ENCODE assay signal across 2 cellular contexts in genomic region chr15:74729372-74729771, GRCh38. TPM values are rescaled to one million over a fixed set of nuclear protein-coding genes. Genes with fewer than 3 reads are reported as not detected.
"Had no signal": no experiment of that assay in that cellular context is flagged by ENCODE, and none has a peak within 500 bp of the region (broad histone marks: within the 10 kb centered on the region; RNA-seq: fewer than 3 reads in every experiment).

No MANE protein-coding gene starts in this region.

RNA-seq across cellular contexts. Expression of gene CYP1A1, which starts 4.0 kb away (rescaled TPM):
- total RNA-seq: G401 had no signal

RNA-seq across cellular contexts. Expression of gene CYP1A2, which starts 19.3 kb away (rescaled TPM):
- total RNA-seq: G401, GM12878 had no signal
